ENCODE assay signal across 10 cellular contexts in genomic region chr6:149938013-149938570, GRCh38. TPM values are rescaled to one million over a fixed set of nuclear protein-coding genes. Genes with fewer than 3 reads are reported as not detected.
A peak's percentile ranks its signal among the peaks of the same experiment; 100 is the strongest.
DNase-seq lines count a peak whose midpoint lies in the region; FAIRE-seq and TF ChIP-seq lines count a peak whose summit lies in the region.
"Not testable (repeated sequence)": the region's sequence is repeated elsewhere in the genome, so short reads cannot be mapped to it uniquely, and the experiment has no call there.
"Had no signal": no experiment of that assay in that cellular context is flagged by ENCODE, and none has a peak within 500 bp of the region (broad histone marks: within the 10 kb centered on the region; RNA-seq: fewer than 3 reads in every experiment).

No MANE protein-coding gene starts in this region.

- not testable (repeated sequence) for H3K79me1 ChIP-seq in neuronal stem cell (ENCODE audit: low read depth, low read length)

- not testable (repeated sequence) for H2BK5ac ChIP-seq in neuronal stem cell (ENCODE audit: low read length)

- BruUV-seq in endothelial cell of umbilical vein (replicated peaks; lab: Mats Ljungman, UMichigan), result not testable (repeated sequence)

- H3K9ac ChIP-seq in adipocyte (ENCODE audit: low read length); endothelial cell of umbilical vein (replicated peaks; ENCODE audit: extremely low read depth, insufficient read depth, low read length); iPS-20b (ENCODE audit: low read depth, low read length); neuronal stem cell (ENCODE audit: low read depth, low read length, poor library complexity); subcutaneous abdominal adipose tissue (ENCODE audit: low read length in 5 of 5): not testable (repeated sequence)

- not testable (repeated sequence) for DNase-seq in adipocyte (ENCODE audit: low read depth); endothelial cell of umbilical vein (ENCODE audit: low read depth, low spot score); neuronal stem cell (ENCODE audit: low spot score)

- not testable (repeated sequence) for H4K8ac ChIP-seq in neuronal stem cell (ENCODE audit: low read depth, low read length)

- not testable (repeated sequence) for H3K36me3 Mint-ChIP-seq in T-helper 1 cell treated with Interleukin-12 subunit alpha and Interleukin-12 subunit beta and Interleukin-4 antibody, amounts not matched to agents 30 μg/mL and 1 μg/mL, for 36 hours (ENCODE audit: low read depth)

- H3K4ac ChIP-seq in neuronal stem cell (ENCODE audit: low read length), result not testable (repeated sequence)

- not testable (repeated sequence) for H2AFZ ChIP-seq in endothelial cell of umbilical vein (ENCODE audit: low read depth, low read length)
- peak overlapping the region; percentile 83 for H2AFZ ChIP-seq in neuronal stem cell (ENCODE audit: low read length)

- not testable (repeated sequence) for H2BK15ac ChIP-seq in neuronal stem cell (ENCODE audit: low read length)

- H3K4me3 Mint-ChIP-seq in T-helper 1 cell treated with Interleukin-12 subunit alpha and Interleukin-12 subunit beta and Interleukin-4 antibody, amounts not matched to agents 30 μg/mL and 1 μg/mL, for 36 hours, result peak overlapping the region; percentile 79

- peak; percentile 46 for FAIRE-seq in endothelial cell of umbilical vein (lab: Jason Lieb, UNC)

- not testable (repeated sequence) for H3K4me1 ChIP-seq in adipocyte (ENCODE audit: control insufficient read depth, insufficient read depth, low read length); iPS-20b (ENCODE audit: insufficient read depth, low read length); neuronal stem cell (ENCODE audit: control insufficient read depth in 2 of 2, insufficient read depth in 1 of 2, low read depth in 1 of 2, low read length in 2 of 2)
- H3K4me1 ChIP-seq in endothelial cell of umbilical vein (ENCODE audit: control insufficient read depth, extremely low read depth, insufficient read depth, low read length) (peaks cover 14% of the 10 kb centered on the region), subcutaneous abdominal adipose tissue (ENCODE audit: control insufficient read depth in 5 of 5, insufficient read depth in 5 of 5, low read length in 5 of 5) (peaks cover 0 to 27% (median 25%) of the 10 kb centered on the region in 5 donors)

- peaks cover 42% of the 10 kb centered on the region for H3K4me1 Mint-ChIP-seq in T-helper 1 cell treated with Interleukin-12 subunit alpha and Interleukin-12 subunit beta and Interleukin-4 antibody, amounts not matched to agents 30 μg/mL and 1 μg/mL, for 36 hours (ENCODE audit: low read depth)

- dilution Hi-C loops in endothelial cell of umbilical vein (cut with MboI; ENCODE audit: extremely low pct_ligation_motif_present, low sequenced_read_pairs), result not testable (repeated sequence)

- H3K4me2 ChIP-seq in endothelial cell of umbilical vein (ENCODE audit: insufficient read depth, low read length) (peak overlapping the region; percentile 70), neuronal stem cell (ENCODE audit: insufficient read depth, low read length, poor library complexity, severe bottlenecking) (peak overlapping the region; percentile 32)

- not testable (repeated sequence) for H3K9me3 ChIP-seq in adipocyte (ENCODE audit: control insufficient read depth, low read length); endothelial cell of umbilical vein (replicated peaks; ENCODE audit: control insufficient read depth, insufficient read depth, low read length); iPS-20b (ENCODE audit: insufficient read depth, low read depth, low read length); neuronal stem cell (replicated peaks in 1 of 2; ENCODE audit: control insufficient read depth in 2 of 2, insufficient read depth in 1 of 2, low read depth in 1 of 2, low read length in 2 of 2); subcutaneous abdominal adipose tissue (ENCODE audit: control insufficient read depth in 5 of 5, low read length in 5 of 5)

- CTCF ChIA-PET in endothelial cell of umbilical vein (lab: Charles Lee), result interaction anchor here (1.2 kb wide), 1 partner anchor 79 kb away, joined by 5 read pairs; no protein-coding TSS in a partner anchor

- POLR2A ChIA-PET in endothelial cell of umbilical vein (lab: Charles Lee), result not testable (repeated sequence)

- TF ChIP-seq CTCF in C4-2B (conservative IDR thresholded peaks at IDR 0.05) (peak; percentile 24), endothelial cell of umbilical vein (IDR thresholded peaks at IDR 0.05; ENCODE audit: extremely low read depth in 1 of 2, insufficient read depth in 1 of 2, low read depth in 1 of 2, low read length in 2 of 2) (peak in 1 of 2 donors; percentile 2)

- intact Hi-C loops in endothelial cell of umbilical vein (cut with micrococcal nuclease), result not testable (repeated sequence)

- peak overlapping the region; percentile 27 for H3K14ac ChIP-seq in neuronal stem cell (ENCODE audit: low read length)

- not testable (repeated sequence) for H3K79me2 ChIP-seq in endothelial cell of umbilical vein (ENCODE audit: control insufficient read depth, insufficient read depth, low read length)

- peak overlapping the region; percentile 43 for H3K27ac Mint-ChIP-seq in T-helper 1 cell treated with Interleukin-12 subunit alpha and Interleukin-12 subunit beta and Interleukin-4 antibody, amounts not matched to agents 30 μg/mL and 1 μg/mL, for 36 hours

- H3K27me3 ChIP-seq in adipocyte (replicated peaks; ENCODE audit: control insufficient read depth, insufficient read depth, low read length) (peaks cover 56% of the 10 kb centered on the region), endothelial cell of umbilical vein (ENCODE audit: control insufficient read depth in 2 of 2, insufficient read depth in 2 of 2, low read length in 2 of 2) (peaks cover 55 to 67% of the 10 kb centered on the region in 2 experiments), iPS-20b (ENCODE audit: insufficient read depth, low read length) (peaks cover 99% of the 10 kb centered on the region), neuronal stem cell (ENCODE audit: control insufficient read depth in 3 of 3, insufficient read depth in 3 of 3, low read depth in 1 of 3, low read length in 3 of 3) (peaks cover 32 to 88% (median 82%) of the 10 kb centered on the region in 3 experiments), subcutaneous abdominal adipose tissue (ENCODE audit: control insufficient read depth in 5 of 5, insufficient read depth in 4 of 5, low read length in 5 of 5) (peaks cover 54 to 71% (median 56%) of the 10 kb centered on the region in 5 donors)

- H4K20me1 ChIP-seq in endothelial cell of umbilical vein (replicated peaks; ENCODE audit: control insufficient read depth, extremely low read depth, insufficient read depth, low read length), result not testable (repeated sequence)

- TF ChIP-seq POLR2A in endothelial cell of umbilical vein (IDR thresholded peaks at IDR 0.05; ENCODE audit: low read depth, low read length), result not testable (repeated sequence)

- H3K27ac ChIP-seq in C4-2B, result peak overlapping the region; percentile 14; the same call in 1 of the 2 replicates
- H3K27ac ChIP-seq in endothelial cell of umbilical vein (ENCODE audit: insufficient read depth, low read depth, low read length); iPS-20b (ENCODE audit: low read length); neuronal stem cell (replicated peaks; ENCODE audit: low read length); subcutaneous abdominal adipose tissue (ENCODE audit: low read depth, low read length): not testable (repeated sequence)

- H3K36me3 ChIP-seq in adipocyte (ENCODE audit: control insufficient read depth, insufficient read depth, low read length, severe bottlenecking); endothelial cell of umbilical vein (ENCODE audit: control insufficient read depth in 2 of 2, extremely low read depth in 1 of 2, insufficient read depth in 2 of 2, low read length in 2 of 2); iPS-20b (ENCODE audit: insufficient read depth, low read depth, low read length); neuronal stem cell (replicated peaks in 1 of 2; ENCODE audit: control insufficient read depth in 2 of 2, insufficient read depth in 2 of 2, low read length in 2 of 2); subcutaneous abdominal adipose tissue (ENCODE audit: control insufficient read depth in 5 of 5, insufficient read depth in 5 of 5, low read length in 5 of 5): not testable (repeated sequence)

- peaks cover 90% of the 10 kb centered on the region for H3K27me3 Mint-ChIP-seq in T-helper 1 cell treated with Interleukin-12 subunit alpha and Interleukin-12 subunit beta and Interleukin-4 antibody, amounts not matched to agents 30 μg/mL and 1 μg/mL, for 36 hours (ENCODE audit: low read depth)

- H2BK120ac ChIP-seq in neuronal stem cell (ENCODE audit: low read depth, low read length), result not testable (repeated sequence)

- H2AK5ac ChIP-seq in neuronal stem cell (ENCODE audit: low read depth, low read length), result peak overlapping the region; percentile 36

- H3K4me3 ChIP-seq in adipocyte (ENCODE audit: low read length) (peak overlapping the region; percentile 76), endothelial cell of umbilical vein (replicated peaks in 1 of 3; ENCODE audit: insufficient read depth in 1 of 3, low read depth in 1 of 3, low read length in 3 of 3) (peak overlapping the region in 1 of 3 experiments; percentile 42), iPS-20b (ENCODE audit: low read length) (peak overlapping the region; percentile 51; the same call in 1 of the 2 replicates), neuronal stem cell (ENCODE audit: low read length in 2 of 2) (peak overlapping the region; percentile 8 to 44), subcutaneous abdominal adipose tissue (ENCODE audit: low read depth in 1 of 5, low read length in 5 of 5) (peak overlapping the region in 4 of 5 donors; percentile 43 to 65 (median 58))

- not testable (repeated sequence) for H2BK12ac ChIP-seq in neuronal stem cell (ENCODE audit: low read length)

- H4K91ac ChIP-seq in neuronal stem cell (ENCODE audit: low read depth, low read length, poor library complexity), result not testable (repeated sequence)

- WGBS in neuronal stem cell (ENCODE audit: extremely low coverage in 2 of 2, insufficient read length in 2 of 2, insufficient replicate concordance in 1 of 2), 2 donors, result no CpG with 5 or more reads among the region's 20 CpGs

- not testable (repeated sequence) for TF ChIP-seq RAD21 in Ishikawa (IDR thresholded peaks at IDR 0.05; ENCODE audit: low read depth)

- TF ChIP-seq EP300 in Ishikawa (IDR thresholded peaks at IDR 0.05; ENCODE audit: borderline replicate concordance), result not testable (repeated sequence)

- H3K9me3 Mint-ChIP-seq in T-helper 1 cell treated with Interleukin-12 subunit alpha and Interleukin-12 subunit beta and Interleukin-4 antibody, amounts not matched to agents 30 μg/mL and 1 μg/mL, for 36 hours, result not testable (repeated sequence)

- peak overlapping the region; percentile 48 for H3K23ac ChIP-seq in neuronal stem cell (ENCODE audit: low read depth, low read length, poor library complexity)

- peak overlapping the region; percentile 84 for H3K18ac ChIP-seq in neuronal stem cell (ENCODE audit: low read length)

- H3K9me1 ChIP-seq in endothelial cell of umbilical vein (replicated peaks; ENCODE audit: control insufficient read depth, extremely low read depth, insufficient read depth, low read length), result not testable (repeated sequence)

RNA-seq across cellular contexts. Expression of gene ULBP2, which starts 3.7 kb away (rescaled TPM):
- 7.0 and 14.0 TPM in 2 replicates for total RNA-seq in endothelial cell of umbilical vein
- polyA plus RNA-seq in endothelial cell of umbilical vein, result 22.8 and 26.4 TPM in 2 replicates
- polyA plus RNA-seq in endothelial cell of umbilical vein (2011; cell fraction: cytosol; rRNA removed), result 20.7 and 22.3 TPM in 2 replicates
- polyA plus RNA-seq in endothelial cell of umbilical vein (2011; cell fraction: nucleus; rRNA removed), result 10.9 and 12.0 TPM in 2 replicates
- polyA plus RNA-seq in endothelial cell of umbilical vein (2012), result 9.9 and 10.3 TPM in 2 replicates
- 12.2 and 14.6 TPM in 2 replicates for polyA minus RNA-seq in endothelial cell of umbilical vein
- not detected for polyA minus RNA-seq in endothelial cell of umbilical vein (2011; cell fraction: cytosol; rRNA and poly(A)+ RNA removed)
- polyA minus RNA-seq in endothelial cell of umbilical vein (2011; cell fraction: nucleus; rRNA and poly(A)+ RNA removed), result 1.7 and 2.7 TPM in 2 replicates
- polyA plus RNA-seq in neuronal stem cell (2013, experiment 1 of 2), result not detected
- 0.03 TPM for polyA plus RNA-seq in neuronal stem cell (2013, experiment 2 of 2)

RNA-seq across cellular contexts. Expression of gene RAET1G, which starts 15.2 kb away (rescaled TPM):
- 0.74 and 1.6 TPM in 2 replicates for total RNA-seq in endothelial cell of umbilical vein
- polyA plus RNA-seq in endothelial cell of umbilical vein, result 2.1 and 3.3 TPM in 2 replicates
- polyA plus RNA-seq in endothelial cell of umbilical vein (2011; cell fraction: cytosol; rRNA removed), result 2.3 and 2.6 TPM in 2 replicates
- polyA plus RNA-seq in endothelial cell of umbilical vein (2011; cell fraction: nucleus; rRNA removed), result 0.86 and 1.2 TPM in 2 replicates
- polyA plus RNA-seq in endothelial cell of umbilical vein (2012), result 1.7 and 2.4 TPM in 2 replicates
- 0.44 and 3.4 TPM in 2 replicates for polyA minus RNA-seq in endothelial cell of umbilical vein
- polyA minus RNA-seq in endothelial cell of umbilical vein (2011; cell fraction: cytosol; rRNA and poly(A)+ RNA removed), result 1.2 TPM
- polyA minus RNA-seq in endothelial cell of umbilical vein (2011; cell fraction: nucleus; rRNA and poly(A)+ RNA removed), result 0.43 TPM in 1 of 2 replicates, not detected in the other
- 0.04 TPM for polyA plus RNA-seq in neuronal stem cell (2013, experiment 1 of 2)
- not detected for polyA plus RNA-seq in neuronal stem cell (2013, experiment 2 of 2)
- total RNA-seq: body of pancreas, frontal cortex had no signal

RNA-seq across cellular contexts. Expression of gene ULBP1, which starts 25.7 kb away (rescaled TPM):
- 0.33 and 2.3 TPM in 2 replicates for total RNA-seq in endothelial cell of umbilical vein
- polyA plus RNA-seq in endothelial cell of umbilical vein, result 1.1 and 1.4 TPM in 2 replicates
- 1.8 and 1.9 TPM in 2 replicates for polyA plus RNA-seq in endothelial cell of umbilical vein (2011; cell fraction: cytosol; rRNA removed)
- 1.3 and 1.5 TPM in 2 replicates for polyA plus RNA-seq in endothelial cell of umbilical vein (2011; cell fraction: nucleus; rRNA removed)
- polyA plus RNA-seq in endothelial cell of umbilical vein (2012), result 0.85 and 1.2 TPM in 2 replicates
- polyA minus RNA-seq in endothelial cell of umbilical vein, result 0.61 and 0.96 TPM in 2 replicates
- polyA minus RNA-seq in endothelial cell of umbilical vein (2011; cell fraction: cytosol; rRNA and poly(A)+ RNA removed), result 0.31 TPM
- 0.53 and 0.63 TPM in 2 replicates for polyA minus RNA-seq in endothelial cell of umbilical vein (2011; cell fraction: nucleus; rRNA and poly(A)+ RNA removed)
- polyA plus RNA-seq in neuronal stem cell (2013, experiment 1 of 2), result 2.0 TPM
- polyA plus RNA-seq in neuronal stem cell (2013, experiment 2 of 2), result 2.1 TPM
- total RNA-seq: body of pancreas had no signal

RNA-seq across cellular contexts. Expression of gene RAET1E, which starts 40.2 kb away (rescaled TPM):
- not detected in 2 replicates for total RNA-seq in endothelial cell of umbilical vein
- polyA plus RNA-seq in endothelial cell of umbilical vein, result 0.04 TPM in 1 of 2 replicates, not detected in the other
- polyA plus RNA-seq in endothelial cell of umbilical vein (2011; cell fraction: cytosol; rRNA removed), result not detected in 2 replicates
- not detected in 2 replicates for polyA plus RNA-seq in endothelial cell of umbilical vein (2011; cell fraction: nucleus; rRNA removed)
- polyA plus RNA-seq in endothelial cell of umbilical vein (2012), result not detected in 2 replicates
- not detected in 2 replicates for polyA minus RNA-seq in endothelial cell of umbilical vein
- 7.4 TPM for polyA minus RNA-seq in endothelial cell of umbilical vein (2011; cell fraction: cytosol; rRNA and poly(A)+ RNA removed)
- 0.19 TPM in 1 of 2 replicates, not detected in the other for polyA minus RNA-seq in endothelial cell of umbilical vein (2011; cell fraction: nucleus; rRNA and poly(A)+ RNA removed)
- not detected for polyA plus RNA-seq in neuronal stem cell (2013, experiment 1 of 2)
- polyA plus RNA-seq in neuronal stem cell (2013, experiment 2 of 2), result not detected
- total RNA-seq: body of pancreas, frontal cortex had no signal
